In the genomic region with DNA sequence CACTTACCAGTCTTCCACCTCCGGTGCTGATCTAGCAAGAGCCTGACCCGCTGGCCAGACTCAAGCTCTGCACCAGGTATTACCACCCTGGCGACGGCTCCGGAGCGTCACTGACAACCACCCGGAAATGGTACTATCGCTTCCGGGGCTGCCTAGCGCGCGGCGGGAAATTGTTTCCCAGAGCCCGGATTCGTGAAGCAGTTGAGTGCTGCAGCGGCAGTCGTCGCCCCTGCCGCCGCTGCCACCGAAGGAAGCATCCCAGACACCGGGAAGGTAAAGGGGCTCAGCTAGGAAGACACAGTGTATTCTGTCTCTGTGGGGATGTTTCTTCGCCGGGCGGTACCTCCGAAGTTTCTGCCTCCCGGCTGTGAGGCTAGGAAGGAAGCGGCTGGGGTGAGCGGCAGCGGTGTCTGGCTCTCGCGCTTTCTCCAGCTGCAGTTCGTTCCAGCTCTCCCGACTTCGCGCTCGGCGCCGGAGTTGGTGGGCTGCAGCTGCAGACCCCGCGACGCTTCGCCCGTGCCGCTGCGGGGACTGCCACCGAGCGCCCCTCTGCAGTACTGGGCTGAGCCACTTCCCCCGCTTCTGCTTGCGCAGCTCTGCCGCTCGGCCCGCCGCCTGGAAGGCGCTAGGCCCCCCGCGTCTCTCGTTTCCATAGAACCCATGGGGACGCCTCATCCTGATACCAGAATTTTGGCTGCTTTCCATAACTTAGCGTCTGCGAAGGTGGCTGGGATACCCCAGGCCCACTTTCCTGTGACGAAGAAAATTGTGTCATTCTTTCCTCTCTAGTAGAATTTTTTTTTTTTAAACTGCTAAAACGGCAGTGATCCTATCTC, we compare ENCODE assay signal across 1 cellular context.
TF ChIP-seq lines count a peak whose summit lies in the region.

A gene with protein sequence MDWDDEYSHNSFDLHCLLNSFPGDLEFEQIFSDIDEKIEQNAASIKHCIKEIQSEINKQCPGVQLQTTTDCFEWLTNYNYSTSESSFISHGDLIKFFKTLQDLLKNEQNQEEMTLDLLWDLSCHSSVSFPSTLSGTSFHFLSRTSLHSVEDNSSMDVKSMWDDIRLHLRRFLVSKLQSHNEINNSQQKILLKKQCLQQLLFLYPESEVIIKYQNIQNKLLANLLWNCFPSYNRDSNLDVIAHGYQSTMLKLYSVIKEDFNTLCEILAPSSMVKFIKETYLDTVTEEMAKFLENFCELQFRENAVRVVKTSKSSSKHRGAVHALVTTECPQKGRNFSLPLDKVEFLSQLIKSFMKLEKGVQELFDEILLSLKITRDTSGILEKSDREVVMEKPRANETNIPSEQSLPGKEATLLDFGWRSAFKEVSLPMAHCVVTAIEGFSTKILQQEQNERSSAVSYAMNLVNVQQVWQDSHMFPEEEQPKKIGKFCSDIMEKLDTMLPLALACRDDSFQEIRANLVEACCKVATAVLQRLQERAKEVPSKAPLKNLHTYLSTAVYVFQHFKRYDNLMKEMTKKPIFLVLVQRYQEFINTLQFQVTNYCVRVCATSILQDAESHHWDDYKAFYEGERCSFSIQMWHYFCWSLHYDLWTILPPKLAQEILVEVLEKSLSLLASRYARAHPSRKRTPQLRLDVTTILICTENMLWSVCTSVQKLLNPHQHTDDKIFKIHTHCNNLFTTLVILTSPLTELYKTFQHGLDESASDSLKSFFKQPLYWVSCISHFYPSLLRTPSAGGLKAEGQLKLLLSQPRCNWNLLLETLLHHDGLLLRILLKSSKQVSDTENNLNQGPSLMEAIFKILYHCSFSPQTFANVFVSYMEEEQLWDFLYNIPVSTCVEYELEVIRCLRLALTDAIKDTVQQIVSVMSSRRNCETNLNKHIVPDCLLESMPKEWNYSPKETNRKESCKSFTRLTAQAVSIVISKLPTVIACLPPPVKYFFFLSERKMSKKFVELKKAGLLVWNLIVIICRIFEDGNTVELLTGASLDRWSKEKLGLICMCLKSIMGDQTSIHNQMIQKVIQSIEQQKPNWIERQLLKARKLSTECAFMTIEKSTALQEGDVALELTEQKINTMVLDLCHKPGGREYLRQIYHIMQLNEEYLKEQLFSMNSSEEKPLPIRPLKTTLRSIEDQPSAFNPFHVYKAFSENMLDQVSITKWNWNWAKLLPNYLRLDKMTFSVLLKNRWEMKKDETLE (N-terminal part only) (minus strand): TSS at position 112 of the 836 bp plus-strand sequence. CDS start 81,478 bp downstream, outside the sequence.
Gene SLF1 (plus strand): TSS at position 177 of the 836 bp plus-strand sequence. CDS start 10,142 bp downstream, outside the sequence.

TF ChIP-seq in HepG2, 621 proteins besides CTCF, POLR2A, EP300 and RAD21 (continued from another document and continues in another):
- TF ChIP-seq ZNF280D (CRISPR knock-in tag; IDR thresholded peaks at IDR 0.05) (no peak), ZNF367 (CRISPR knock-in tag; IDR thresholded peaks at IDR 0.05; ENCODE audit: borderline replicate concordance) (peak; percentile 69; the same call in 1 of the 2 replicates), TSC22D2 (CRISPR knock-in tag; IDR thresholded peaks at IDR 0.05; ENCODE audit: borderline replicate concordance) (no peak; the same call in none of the 2 replicates), ZBTB7B (CRISPR knock-in tag; IDR thresholded peaks at IDR 0.05) (0 out of 2 replicates have a peak, but pooled peaks have one; percentile 35), U2AF1 (optimal IDR thresholded peaks at IDR 0.05; ENCODE audit: low read depth, low read length) (no peak), ZNF839 (CRISPR knock-in tag; IDR thresholded peaks at IDR 0.05; ENCODE audit: borderline replicate concordance) (peak; percentile 39; the same call in 1 of the 2 replicates), DPF2 (CRISPR knock-in tag; IDR thresholded peaks at IDR 0.05; ENCODE audit: borderline replicate concordance, low read depth) (no peak), NFKBIZ (CRISPR knock-in tag; IDR thresholded peaks at IDR 0.05) (no peak), HOMEZ (CRISPR knock-in tag; IDR thresholded peaks at IDR 0.05; ENCODE audit: low read depth) (0 out of 2 replicates have a peak, but pooled peaks have one; percentile 13), RAD51 (IDR thresholded peaks at IDR 0.05; ENCODE audit: borderline replicate concordance) (no peak), GMEB1 (CRISPR knock-in tag; IDR thresholded peaks at IDR 0.05; ENCODE audit: borderline replicate concordance) (peak; percentile 62; the same call in 1 of the 2 replicates), MBD4 (IDR thresholded peaks at IDR 0.05; ENCODE audit: borderline replicate concordance, low read length) (no peak), FOXP4 (CRISPR knock-in tag; IDR thresholded peaks at IDR 0.05) (peak; percentile 66; the same call in 1 of the 2 replicates), ZNF549 (CRISPR knock-in tag; IDR thresholded peaks at IDR 0.05) (no peak), TRIM22 (IDR thresholded peaks at IDR 0.05) (no peak), AGO2 (optimal IDR thresholded peaks at IDR 0.05; ENCODE audit: low read depth, low read length) (peak; percentile 37), ZNF432 (CRISPR knock-in tag; IDR thresholded peaks at IDR 0.05; ENCODE audit: borderline replicate concordance) (no peak), ZNF713 (CRISPR knock-in tag; IDR thresholded peaks at IDR 0.05) (no peak), SALL1 (CRISPR knock-in tag; IDR thresholded peaks at IDR 0.05) (peak; percentile 46; the same call in 1 of the 2 replicates), ZNF431 (CRISPR knock-in tag; IDR thresholded peaks at IDR 0.05; ENCODE audit: borderline replicate concordance, low read depth) (no peak), ZNF619 (CRISPR knock-in tag; IDR thresholded peaks at IDR 0.05) (peak; percentile 54; the same call in 1 of the 2 replicates)
- TF ChIP-seq, protein P1, sequence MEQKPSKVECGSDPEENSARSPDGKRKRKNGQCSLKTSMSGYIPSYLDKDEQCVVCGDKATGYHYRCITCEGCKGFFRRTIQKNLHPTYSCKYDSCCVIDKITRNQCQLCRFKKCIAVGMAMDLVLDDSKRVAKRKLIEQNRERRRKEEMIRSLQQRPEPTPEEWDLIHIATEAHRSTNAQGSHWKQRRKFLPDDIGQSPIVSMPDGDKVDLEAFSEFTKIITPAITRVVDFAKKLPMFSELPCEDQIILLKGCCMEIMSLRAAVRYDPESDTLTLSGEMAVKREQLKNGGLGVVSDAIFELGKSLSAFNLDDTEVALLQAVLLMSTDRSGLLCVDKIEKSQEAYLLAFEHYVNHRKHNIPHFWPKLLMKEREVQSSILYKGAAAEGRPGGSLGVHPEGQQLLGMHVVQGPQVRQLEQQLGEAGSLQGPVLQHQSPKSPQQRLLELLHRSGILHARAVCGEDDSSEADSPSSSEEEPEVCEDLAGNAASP (CRISPR knock-in tag; IDR thresholded peaks at IDR 0.05; ENCODE audit: borderline replicate concordance) = no peak
- TF ChIP-seq, protein P2, sequence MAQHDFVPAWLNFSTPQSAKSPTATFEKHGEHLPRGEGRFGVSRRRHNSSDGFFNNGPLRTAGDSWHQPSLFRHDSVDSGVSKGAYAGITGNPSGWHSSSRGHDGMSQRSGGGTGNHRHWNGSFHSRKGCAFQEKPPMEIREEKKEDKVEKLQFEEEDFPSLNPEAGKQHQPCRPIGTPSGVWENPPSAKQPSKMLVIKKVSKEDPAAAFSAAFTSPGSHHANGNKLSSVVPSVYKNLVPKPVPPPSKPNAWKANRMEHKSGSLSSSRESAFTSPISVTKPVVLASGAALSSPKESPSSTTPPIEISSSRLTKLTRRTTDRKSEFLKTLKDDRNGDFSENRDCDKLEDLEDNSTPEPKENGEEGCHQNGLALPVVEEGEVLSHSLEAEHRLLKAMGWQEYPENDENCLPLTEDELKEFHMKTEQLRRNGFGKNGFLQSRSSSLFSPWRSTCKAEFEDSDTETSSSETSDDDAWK (CRISPR knock-in tag; IDR thresholded peaks at IDR 0.05) = no peak
- TF ChIP-seq, protein P3, sequence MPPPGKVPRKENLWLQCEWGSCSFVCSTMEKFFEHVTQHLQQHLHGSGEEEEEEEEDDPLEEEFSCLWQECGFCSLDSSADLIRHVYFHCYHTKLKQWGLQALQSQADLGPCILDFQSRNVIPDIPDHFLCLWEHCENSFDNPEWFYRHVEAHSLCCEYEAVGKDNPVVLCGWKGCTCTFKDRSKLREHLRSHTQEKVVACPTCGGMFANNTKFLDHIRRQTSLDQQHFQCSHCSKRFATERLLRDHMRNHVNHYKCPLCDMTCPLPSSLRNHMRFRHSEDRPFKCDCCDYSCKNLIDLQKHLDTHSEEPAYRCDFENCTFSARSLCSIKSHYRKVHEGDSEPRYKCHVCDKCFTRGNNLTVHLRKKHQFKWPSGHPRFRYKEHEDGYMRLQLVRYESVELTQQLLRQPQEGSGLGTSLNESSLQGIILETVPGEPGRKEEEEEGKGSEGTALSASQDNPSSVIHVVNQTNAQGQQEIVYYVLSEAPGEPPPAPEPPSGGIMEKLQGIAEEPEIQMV (CRISPR knock-in tag; IDR thresholded peaks at IDR 0.05; ENCODE audit: low read depth) = 0 out of 2 replicates have a peak, but pooled peaks have one; percentile 40
- TF ChIP-seq, protein P4, sequence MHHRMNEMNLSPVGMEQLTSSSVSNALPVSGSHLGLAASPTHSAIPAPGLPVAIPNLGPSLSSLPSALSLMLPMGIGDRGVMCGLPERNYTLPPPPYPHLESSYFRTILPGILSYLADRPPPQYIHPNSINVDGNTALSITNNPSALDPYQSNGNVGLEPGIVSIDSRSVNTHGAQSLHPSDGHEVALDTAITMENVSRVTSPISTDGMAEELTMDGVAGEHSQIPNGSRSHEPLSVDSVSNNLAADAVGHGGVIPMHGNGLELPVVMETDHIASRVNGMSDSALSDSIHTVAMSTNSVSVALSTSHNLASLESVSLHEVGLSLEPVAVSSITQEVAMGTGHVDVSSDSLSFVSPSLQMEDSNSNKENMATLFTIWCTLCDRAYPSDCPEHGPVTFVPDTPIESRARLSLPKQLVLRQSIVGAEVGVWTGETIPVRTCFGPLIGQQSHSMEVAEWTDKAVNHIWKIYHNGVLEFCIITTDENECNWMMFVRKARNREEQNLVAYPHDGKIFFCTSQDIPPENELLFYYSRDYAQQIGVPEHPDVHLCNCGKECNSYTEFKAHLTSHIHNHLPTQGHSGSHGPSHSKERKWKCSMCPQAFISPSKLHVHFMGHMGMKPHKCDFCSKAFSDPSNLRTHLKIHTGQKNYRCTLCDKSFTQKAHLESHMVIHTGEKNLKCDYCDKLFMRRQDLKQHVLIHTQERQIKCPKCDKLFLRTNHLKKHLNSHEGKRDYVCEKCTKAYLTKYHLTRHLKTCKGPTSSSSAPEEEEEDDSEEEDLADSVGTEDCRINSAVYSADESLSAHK (CRISPR knock-in tag; IDR thresholded peaks at IDR 0.05; ENCODE audit: borderline replicate concordance) = no peak
